In genomic region chrX:47164420-47164819, GRCh38 we compare ENCODE assay signal across 25 cellular contexts.
"Had no signal": no experiment of that assay in that cellular context is flagged by ENCODE, and none has a peak within 500 bp of the region (broad histone marks: within the 10 kb centered on the region; RNA-seq: fewer than 3 reads in every experiment).

No MANE protein-coding gene starts in this region.

- H3K27me3 ChIP-seq: gastrocnemius medialis, left lung had no signal

- H3K4me3 Mint-ChIP-seq: dendritic cell treated with granulocyte-macrophage colony-stimulating factor and Interleukin-4, amounts not matched to agents 40 ng/mL and 50 ng/mL, for 4 days; effector memory CD8-positive, alpha-beta T cell; endodermal cell had no signal

- H3K4me1 Mint-ChIP-seq: endodermal cell had no signal

- H3K9me3 ChIP-seq: esophagus squamous epithelium, gastrocnemius medialis, left lung, lower lobe of right lung had no signal

- H3K4me1 ChIP-seq: esophagus squamous epithelium, gastrocnemius medialis, heart right ventricle, left lung, lower lobe of right lung had no signal

- H3K27me3 Mint-ChIP-seq: dendritic cell treated with granulocyte-macrophage colony-stimulating factor and Interleukin-4, amounts not matched to agents 40 ng/mL and 50 ng/mL, for 4 days; effector memory CD8-positive, alpha-beta T cell had no signal

- H3K27ac Mint-ChIP-seq: dendritic cell treated with granulocyte-macrophage colony-stimulating factor and Interleukin-4, amounts not matched to agents 40 ng/mL and 50 ng/mL, for 4 days; effector memory CD8-positive, alpha-beta T cell; endodermal cell had no signal

- FAIRE-seq: colon, endometrium, islet of Langerhans, keratinocyte had no signal

- H3K4me3 ChIP-seq: esophagus squamous epithelium, gastrocnemius medialis, heart right ventricle, left lung, lower lobe of right lung had no signal

- DNase-seq: cortex of kidney; effector CD8-positive, alpha-beta T cell; effector memory CD8-positive, alpha-beta T cell; endodermal cell; erythroblast; esophagus squamous epithelium; foreskin fibroblast; foreskin melanocyte; gastrocnemius medialis; glutamatergic neuron; heart right ventricle; hippocampal formation; left cardiac atrium; left lung; left ventricle myocardium superior; lower lobe of right lung; mesenchymal stem cell; midbrain had no signal

- ATAC-seq: effector memory CD8-positive, alpha-beta T cell; esophagus mucosa; gastrocnemius medialis; heart right ventricle; left cardiac atrium; left lung; left ventricle myocardium superior; lower lobe of right lung had no signal

- H3K9me3 Mint-ChIP-seq: dendritic cell treated with granulocyte-macrophage colony-stimulating factor and Interleukin-4, amounts not matched to agents 40 ng/mL and 50 ng/mL, for 4 days; effector memory CD8-positive, alpha-beta T cell had no signal

- H3K27ac ChIP-seq: epithelial cell of prostate, esophagus squamous epithelium, gastrocnemius medialis, heart right ventricle, left lung, lower lobe of right lung had no signal
